ENCODE assay signal across 13 cellular contexts in the genomic region with DNA sequence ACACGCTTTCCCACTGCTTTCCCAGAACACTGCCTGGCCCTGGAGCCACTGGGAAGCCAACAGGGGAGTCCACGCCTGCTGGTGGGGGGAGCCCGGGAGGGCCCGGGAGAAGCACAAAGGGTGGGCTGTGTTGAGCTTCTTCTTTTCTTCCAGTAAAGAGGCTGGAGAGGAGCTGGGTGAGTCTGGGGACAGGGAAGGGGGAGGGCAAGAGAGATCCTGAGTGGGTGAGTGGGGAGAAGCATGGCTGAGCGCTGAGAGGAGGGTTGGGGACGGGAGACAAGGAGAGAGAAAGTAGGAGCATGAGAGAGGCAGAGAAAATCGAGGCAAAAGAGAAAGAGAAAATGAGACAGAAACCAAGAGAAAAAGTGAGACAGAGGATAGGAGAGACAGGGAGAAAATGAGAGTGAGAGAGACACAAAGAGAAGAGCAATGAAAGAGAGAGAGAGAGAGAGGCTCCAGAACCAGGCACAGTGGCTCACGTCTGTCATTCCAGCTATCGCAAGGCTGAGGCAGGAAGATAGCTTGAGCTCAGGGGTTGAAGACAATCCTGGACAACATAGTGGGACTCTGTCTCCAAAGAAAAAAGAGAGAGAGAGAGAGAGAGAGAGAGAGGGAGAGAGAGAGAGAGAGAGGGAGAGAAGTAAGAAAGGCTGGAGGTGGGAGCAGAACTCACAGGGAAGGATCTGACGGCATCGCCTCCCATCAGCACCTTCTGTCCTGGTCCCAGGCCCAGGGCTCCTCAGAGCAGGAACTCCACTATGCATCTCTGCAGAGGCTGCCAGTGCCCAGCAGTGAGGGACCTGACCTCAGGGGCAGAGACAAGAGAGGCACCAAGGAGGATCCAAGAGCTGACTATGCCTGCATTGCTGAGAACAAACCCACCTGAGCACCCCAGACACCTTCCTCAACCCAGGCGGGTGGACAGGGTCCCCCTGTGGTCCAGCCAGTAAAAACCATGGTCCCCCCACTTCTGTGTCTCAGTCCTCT. TPM values are rescaled to one million over a fixed set of nuclear protein-coding genes. Genes with fewer than 3 reads are reported as not detected.
DNase-seq lines count a peak whose midpoint lies in the region; ATAC-seq lines count a peak whose summit lies in the region.
"Had no signal": no experiment of that assay in that cellular context is flagged by ENCODE, and none has a peak within 500 bp of the region (broad histone marks: within the 10 kb centered on the region; RNA-seq: fewer than 3 reads in every experiment).

No MANE protein-coding gene starts in this region.

- H3K36me3 ChIP-seq in CD8-positive, alpha-beta memory T cell (ENCODE audit: insufficient read depth, low read length), result no peaks in the 10 kb centered on the region
- H3K36me3 ChIP-seq in H7 (replicated peaks; ENCODE audit: control insufficient read depth, insufficient read depth, low read length), result no peaks in the 10 kb centered on the region
- H3K36me3 ChIP-seq in neuronal stem cell (replicated peaks in 1 of 2; ENCODE audit: control insufficient read depth in 2 of 2, insufficient read depth in 2 of 2, low read length in 2 of 2), result no peaks in the 10 kb centered on the region
- H3K36me3 ChIP-seq: heart left ventricle had no signal

- peaks cover 77% of the 10 kb centered on the region for H3K4me1 ChIP-seq in CD8-positive, alpha-beta memory T cell (ENCODE audit: insufficient read depth, low read length)
- peaks cover 2 to 4% of the 10 kb centered on the region in 2 donors for H3K4me1 ChIP-seq in neuronal stem cell (ENCODE audit: control insufficient read depth in 2 of 2, insufficient read depth in 1 of 2, low read depth in 1 of 2, low read length in 2 of 2)

- H2BK15ac ChIP-seq in neuronal stem cell (ENCODE audit: low read length), result peak overlapping the region; percentile 16

- H3K4me3 ChIP-seq in CD8-positive, alpha-beta memory T cell (ENCODE audit: low read length), result peak overlapping the region; percentile 45
- H3K4me3 ChIP-seq in H7 (ENCODE audit: insufficient read depth, low read depth, low read length) (no peak overlapping the region), neuronal stem cell (ENCODE audit: low read length in 2 of 2) (no peak overlapping the region)

- H2AFZ ChIP-seq in neuronal stem cell (ENCODE audit: low read length), result peak overlapping the region; percentile 82

- no peaks in the 10 kb centered on the region for H3K27me3 ChIP-seq in CD8-positive, alpha-beta memory T cell (ENCODE audit: insufficient read depth, low read length, poor library complexity, severe bottlenecking)
- H3K27me3 ChIP-seq in H7 (ENCODE audit: control insufficient read depth, insufficient read depth, low read length) (no peaks in the 10 kb centered on the region), neuronal stem cell (ENCODE audit: control insufficient read depth in 3 of 3, insufficient read depth in 3 of 3, low read depth in 1 of 3, low read length in 3 of 3) (peaks cover 0 to 11% (median 0%) of the 10 kb centered on the region in 3 experiments)
- H3K27me3 ChIP-seq: heart left ventricle had no signal

- CTCF ChIA-PET in CD8-positive, alpha-beta memory T cell (lab: Charles Lee), result interaction anchor here (17.7 to 22.0 kb wide), 3 partner anchors 4 to 32 kb away, joined by 576 to 692 read pairs (median 692); a partner anchor contains a TSS

- ATAC-seq in HG03108 (IDR thresholded peaks at IDR 0.05; ENCODE audit: unreplicated experiment), result no peak
- ATAC-seq in GM21515 (IDR thresholded peaks at IDR 0.05; ENCODE audit: unreplicated experiment), result no peak
- ATAC-seq: WTC11 had no signal

- H3K9ac ChIP-seq in neuronal stem cell (ENCODE audit: low read depth, low read length, poor library complexity), result no peak overlapping the region

- DNase-seq in CD8-positive, alpha-beta memory T cell, result no peak
- DNase-seq in H7 (peak; percentile 50), neuronal stem cell (ENCODE audit: low spot score) (no peak), HCEC 1CT (no peak)
- DNase-seq in activated naive CD8-positive, alpha-beta T cell treated with anti-CD3 and anti-CD28 coated beads for 36 hours, result no peak
- no peak for DNase-seq in activated effector memory CD4-positive, alpha-beta T cell treated with anti-CD3 and anti-CD28 coated beads, Interleukin-2, amount 50 U/mL, for 16 hours
- DNase-seq: anterior cingulate cortex, endodermal cell, heart left ventricle, midbrain had no signal

- H2BK5ac ChIP-seq in neuronal stem cell (ENCODE audit: low read length), result no peak overlapping the region

- peak overlapping the region; percentile 17 for H3K27ac ChIP-seq in CD8-positive, alpha-beta memory T cell (ENCODE audit: low read depth, low read length)
- H3K27ac ChIP-seq in neuronal stem cell (replicated peaks; ENCODE audit: low read length), result no peak overlapping the region

- H2AK5ac ChIP-seq in neuronal stem cell (ENCODE audit: low read depth, low read length), result peak overlapping the region; percentile 70

- POLR2A ChIA-PET in CD8-positive, alpha-beta memory T cell (lab: Charles Lee), result interaction anchor here (0.9 to 2.1 kb wide), 4 partner anchors 10 to 46 kb away, joined by 3 to 8 read pairs (median 5); a partner anchor contains a TSS

- H2BK120ac ChIP-seq in neuronal stem cell (ENCODE audit: low read depth, low read length), result no peak overlapping the region

- peaks cover 0 to 1% of the 10 kb centered on the region in 2 donors for H3K27me3 Mint-ChIP-seq in CD8-positive, alpha-beta memory T cell
- no peaks in the 10 kb centered on the region for H3K27me3 Mint-ChIP-seq in activated naive CD8-positive, alpha-beta T cell treated with anti-CD3 and anti-CD28 coated beads for 36 hours

- H3K9me3 Mint-ChIP-seq in CD8-positive, alpha-beta memory T cell, result no peaks in the 10 kb centered on the region
- no peaks in the 10 kb centered on the region for H3K9me3 Mint-ChIP-seq in activated naive CD8-positive, alpha-beta T cell treated with anti-CD3 and anti-CD28 coated beads for 36 hours
- H3K9me3 Mint-ChIP-seq: endodermal cell, WTC11 had no signal

- H3K27ac Mint-ChIP-seq in CD8-positive, alpha-beta memory T cell, result peak overlapping the region; percentile 87 to 99 (median 96)
- H3K27ac Mint-ChIP-seq in activated naive CD8-positive, alpha-beta T cell treated with anti-CD3 and anti-CD28 coated beads for 36 hours, result peak overlapping the region; percentile 91
- H3K27ac Mint-ChIP-seq: endodermal cell, WTC11 had no signal

- H3K4ac ChIP-seq in neuronal stem cell (ENCODE audit: low read length), result no peak overlapping the region

- no peak overlapping the region for H2BK12ac ChIP-seq in neuronal stem cell (ENCODE audit: low read length)

- no peaks in the 10 kb centered on the region for H3K79me1 ChIP-seq in neuronal stem cell (ENCODE audit: low read depth, low read length)

- H3K9me3 ChIP-seq in CD8-positive, alpha-beta memory T cell (ENCODE audit: low read length), result no peaks in the 10 kb centered on the region
- H3K9me3 ChIP-seq in neuronal stem cell (replicated peaks in 1 of 2; ENCODE audit: control insufficient read depth in 2 of 2, insufficient read depth in 1 of 2, low read depth in 1 of 2, low read length in 2 of 2), result no peaks in the 10 kb centered on the region
- H3K9me3 ChIP-seq: heart left ventricle had no signal

- no peak overlapping the region for H3K23ac ChIP-seq in neuronal stem cell (ENCODE audit: low read depth, low read length, poor library complexity)

- H3K4me1 Mint-ChIP-seq in CD8-positive, alpha-beta memory T cell, result peaks cover 64 to 97% (median 91%) of the 10 kb centered on the region in 3 donors
- peaks cover 61% of the 10 kb centered on the region for H3K4me1 Mint-ChIP-seq in activated naive CD8-positive, alpha-beta T cell treated with anti-CD3 and anti-CD28 coated beads for 36 hours
- H3K4me1 Mint-ChIP-seq: endodermal cell had no signal

- H4K91ac ChIP-seq in neuronal stem cell (ENCODE audit: low read depth, low read length, poor library complexity), result no peak overlapping the region

- H3K36me3 Mint-ChIP-seq in CD8-positive, alpha-beta memory T cell, result peaks cover 2 to 8% (median 8%) of the 10 kb centered on the region in 3 donors
- peaks cover 15% of the 10 kb centered on the region for H3K36me3 Mint-ChIP-seq in activated naive CD8-positive, alpha-beta T cell treated with anti-CD3 and anti-CD28 coated beads for 36 hours
- H3K36me3 Mint-ChIP-seq: WTC11 had no signal

- no peak overlapping the region for H3K4me2 ChIP-seq in neuronal stem cell (ENCODE audit: insufficient read depth, low read length, poor library complexity, severe bottlenecking)

- peak overlapping the region; percentile 64 for H3K18ac ChIP-seq in neuronal stem cell (ENCODE audit: low read length)

- H3K4me3 Mint-ChIP-seq in CD8-positive, alpha-beta memory T cell, result peak overlapping the region; percentile 79 to 91 (median 82)
- peak overlapping the region; percentile 78 for H3K4me3 Mint-ChIP-seq in activated naive CD8-positive, alpha-beta T cell treated with anti-CD3 and anti-CD28 coated beads for 36 hours
- H3K4me3 Mint-ChIP-seq: endodermal cell, WTC11 had no signal

- WGBS in neuronal stem cell (ENCODE audit: extremely low coverage in 2 of 2, insufficient read length in 2 of 2, insufficient replicate concordance in 1 of 2), 2 donors, result no CpG with 5 or more reads among the region's 12 CpGs

- peak overlapping the region; percentile 43 for H4K8ac ChIP-seq in neuronal stem cell (ENCODE audit: low read depth, low read length)

- no peak overlapping the region for H3K14ac ChIP-seq in neuronal stem cell (ENCODE audit: low read length)

RNA-seq across cellular contexts. Expression of a gene that starts 2.0 kb away (rescaled TPM):
- total RNA-seq in CD8-positive, alpha-beta memory T cell, result 10 to 100 TPM; 22.0 to 22.4 TPM
- 49.6 TPM for polyA plus RNA-seq in CD8-positive, alpha-beta memory T cell
- not detected in 2 replicates for total RNA-seq in H7 (2014; rRNA removed; shearing (Covaris generic))
- total RNA-seq in activated naive CD8-positive, alpha-beta T cell treated with anti-CD3 and anti-CD28 coated beads for 36 hours, result 10 to 100 TPM; 29.1 TPM
- polyA plus RNA-seq in neuronal stem cell (2013, experiment 1 of 2), result 0.81 TPM
- polyA plus RNA-seq in neuronal stem cell (2013, experiment 2 of 2), result 0.73 TPM
- total RNA-seq: endodermal cell had no signal

RNA-seq across cellular contexts. Expression of a gene that starts 4.7 kb away (rescaled TPM):
- 10 to 100 TPM; 22.4 to 26.3 TPM for total RNA-seq in CD8-positive, alpha-beta memory T cell
- 328 TPM for polyA plus RNA-seq in CD8-positive, alpha-beta memory T cell
- total RNA-seq in H7 (2014; rRNA removed; shearing (Covaris generic)), result not detected in 2 replicates
- total RNA-seq in activated naive CD8-positive, alpha-beta T cell treated with anti-CD3 and anti-CD28 coated beads for 36 hours, result 10 to 100 TPM; 28.7 to 31.2 TPM
- polyA plus RNA-seq in neuronal stem cell (2013, experiment 1 of 2), result 0.08 TPM
- polyA plus RNA-seq in neuronal stem cell (2013, experiment 2 of 2), result not detected
- total RNA-seq: endodermal cell, WTC11 had no signal
- polyA plus RNA-seq: heart left ventricle had no signal

RNA-seq across cellular contexts. Expression of a gene that starts 5.9 kb away (rescaled TPM):
- 100 to 1,000 TPM; 196 to 206 TPM for total RNA-seq in CD8-positive, alpha-beta memory T cell
- polyA plus RNA-seq in CD8-positive, alpha-beta memory T cell, result 1,182 TPM
- 0.35 TPM in 1 of 2 replicates, not detected in the other for total RNA-seq in H7 (2014; rRNA removed; shearing (Covaris generic))
- total RNA-seq in activated naive CD8-positive, alpha-beta T cell treated with anti-CD3 and anti-CD28 coated beads for 36 hours, result 100 to 1,000 TPM; 273 TPM
- 0.08 TPM for polyA plus RNA-seq in neuronal stem cell (2013, experiment 1 of 2)
- 0.18 TPM for polyA plus RNA-seq in neuronal stem cell (2013, experiment 2 of 2)

RNA-seq across cellular contexts. Expression of a gene that starts 12.7 kb away (rescaled TPM):
- total RNA-seq in CD8-positive, alpha-beta memory T cell, result 100 to 1,000 TPM; 207 to 215 TPM
- 7.9 TPM for polyA plus RNA-seq in CD8-positive, alpha-beta memory T cell
- not detected in 2 replicates for total RNA-seq in H7 (2014; rRNA removed; shearing (Covaris generic))
- 100 to 1,000 TPM; 114 to 115 TPM for total RNA-seq in activated naive CD8-positive, alpha-beta T cell treated with anti-CD3 and anti-CD28 coated beads for 36 hours
- 0.03 TPM for polyA plus RNA-seq in neuronal stem cell (2013, experiment 1 of 2)
- 0.01 TPM for polyA plus RNA-seq in neuronal stem cell (2013, experiment 2 of 2)
- total RNA-seq: endodermal cell had no signal

RNA-seq across cellular contexts. Expression of a gene that starts 16.0 kb away (rescaled TPM):
- total RNA-seq in CD8-positive, alpha-beta memory T cell, result 100 to 1,000 TPM; 839 to 854 TPM
- polyA plus RNA-seq in CD8-positive, alpha-beta memory T cell, result 23.3 TPM
- total RNA-seq in H7 (2014; rRNA removed; shearing (Covaris generic)), result 0.44 TPM in 1 of 2 replicates, not detected in the other
- total RNA-seq in activated naive CD8-positive, alpha-beta T cell treated with anti-CD3 and anti-CD28 coated beads for 36 hours, result 100 to 1,000 TPM; 328 to 335 TPM
- 0.07 TPM for polyA plus RNA-seq in neuronal stem cell (2013, experiment 1 of 2)
- polyA plus RNA-seq in neuronal stem cell (2013, experiment 2 of 2), result 0.07 TPM
- total RNA-seq: endodermal cell had no signal

Comparison
In these comparisons a context has a peak if more than half of its experiments do, and no peak if none do; other contexts are left out.
1. RNA of a gene that starts 2.0 kb away (total RNA-seq): 29.1 TPM in activated naive CD8-positive, alpha-beta T cell treated with anti-CD3 and anti-CD28 coated beads for 36 hours and 22.0 to 22.4 TPM in CD8-positive, alpha-beta memory T cell; not detected in H7; every median in the first group is over 10 times any median in the second.
2. RNA of a gene that starts 4.7 kb away (total RNA-seq): 28.7 to 31.2 TPM in activated naive CD8-positive, alpha-beta T cell treated with anti-CD3 and anti-CD28 coated beads for 36 hours and 22.4 to 26.3 TPM in CD8-positive, alpha-beta memory T cell; not detected in H7; every median in the first group is over 10 times any median in the second.
3. RNA of a gene that starts 5.9 kb away (total RNA-seq): 273 TPM in activated naive CD8-positive, alpha-beta T cell treated with anti-CD3 and anti-CD28 coated beads for 36 hours and 196 to 206 TPM in CD8-positive, alpha-beta memory T cell; 0.35 TPM in H7; every median in the first group is over 100 times any median in the second.